Comparison of ENCODE assay signal across 14 cellular contexts in genomic region chr17:40558651-40559015, GRCh38. TPM values are rescaled to one million over a fixed set of nuclear protein-coding genes. Genes with fewer than 3 reads are reported as not detected.
DNase-seq lines count a peak whose midpoint lies in the region; ATAC-seq and TF ChIP-seq lines count a peak whose summit lies in the region.
"Had no signal": no experiment of that assay in that cellular context is flagged by ENCODE, and none has a peak within 500 bp of the region (broad histone marks: within the 10 kb centered on the region; RNA-seq: fewer than 3 reads in every experiment).

No MANE protein-coding gene starts in this region.

- H3K79me2 ChIP-seq in hepatocyte, result no peaks in the 10 kb centered on the region

- H3K4me1 Mint-ChIP-seq in activated CD4-positive, alpha-beta memory T cell treated with anti-CD3 and anti-CD28 coated beads for 36 hours (ENCODE audit: low read depth), result peaks cover 89% of the 10 kb centered on the region
- peaks cover 77% of the 10 kb centered on the region for H3K4me1 Mint-ChIP-seq in activated CD4-positive, alpha-beta memory T cell treated with anti-CD3 and anti-CD28 coated beads, Interleukin-2, amount 10 ng/mL, durations not matched to agents 7 days and 5 days
- peaks cover 75% of the 10 kb centered on the region for H3K4me1 Mint-ChIP-seq in stimulated activated naive CD8-positive, alpha-beta T cell treated with anti-CD3 and anti-CD28 coated beads, Interleukin-15, amount 100 ng/mL, for 72 hours

- POLR2A ChIA-PET in activated CD4-positive, alpha-beta memory T cell treated with anti-CD3 and anti-CD28 coated beads for 36 hours (lab: Charles Lee), result interaction anchor here (0.9 to 8.2 kb wide), 4 partner anchors 11 to 52 kb away, joined by 4 to 169 read pairs (median 135); no protein-coding TSS in a partner anchor
- POLR2A ChIA-PET in activated CD4-positive, alpha-beta memory T cell treated with anti-CD3 and anti-CD28 coated beads, Interleukin-2, amount 10 ng/mL, durations not matched to agents 7 days and 5 days (lab: Charles Lee), result interaction anchor here (0.7 to 7.4 kb wide), 4 partner anchors 10 to 155 kb away, joined by 3 to 81 read pairs (median 58); partner anchors contain the start of gene TOP2A

- no peaks in the 10 kb centered on the region for H3K27me3 Mint-ChIP-seq in activated CD4-positive, alpha-beta memory T cell treated with anti-CD3 and anti-CD28 coated beads for 36 hours
- peaks cover 23% of the 10 kb centered on the region for H3K27me3 Mint-ChIP-seq in activated CD4-positive, alpha-beta memory T cell treated with anti-CD3 and anti-CD28 coated beads, Interleukin-2, amount 10 ng/mL, durations not matched to agents 7 days and 5 days
- no peaks in the 10 kb centered on the region for H3K27me3 Mint-ChIP-seq in stimulated activated naive CD8-positive, alpha-beta T cell treated with anti-CD3 and anti-CD28 coated beads, Interleukin-15, amount 100 ng/mL, for 72 hours

- H3K4me2 ChIP-seq in hepatocyte, result no peak overlapping the region

- H3K9ac ChIP-seq in SK-N-MC (ENCODE audit: insufficient read length), result peak overlapping the region; percentile 35

- H4K20me1 ChIP-seq in hepatocyte (ENCODE audit: insufficient read depth, poor library complexity, severe bottlenecking), result no peaks in the 10 kb centered on the region

- H3K9me2 ChIP-seq in hepatocyte (replicated peaks; ENCODE audit: insufficient read depth), result no peaks in the 10 kb centered on the region

- ATAC-seq in stimulated activated naive CD8-positive, alpha-beta T cell treated with anti-CD3 and anti-CD28 coated beads, Interleukin-15, amount 100 ng/mL, for 72 hours, result no peak
- no peak for ATAC-seq in HG03354 (IDR thresholded peaks at IDR 0.05; ENCODE audit: poor library complexity, severe bottlenecking, unreplicated experiment)
- ATAC-seq: HCT116; stimulated activated effector memory CD8-positive, alpha-beta T cell treated with anti-CD3 and anti-CD28 coated beads, Interleukin-12 subunit alpha, Interleukin-12 subunit beta, amount 100 ng/mL, for 72 hours had no signal

- CTCF ChIA-PET in activated CD4-positive, alpha-beta memory T cell treated with anti-CD3 and anti-CD28 coated beads for 36 hours (lab: Charles Lee), result interaction anchor here (2.4 to 18.5 kb wide), 8 partner anchors 10 to 200 kb away, joined by 10 to 392 read pairs (median 33); partner anchors contain the start of gene GJD3
- CTCF ChIA-PET in activated CD4-positive, alpha-beta memory T cell treated with anti-CD3 and anti-CD28 coated beads, Interleukin-2, amount 10 ng/mL, durations not matched to agents 7 days and 5 days (lab: Charles Lee), result interaction anchor here (0.6 to 13.0 kb wide), 5 partner anchors 10 to 197 kb away, joined by 3 to 266 read pairs (median 39); partner anchors contain the start of gene TOP2A

- no peak for DNase-seq in activated CD4-positive, alpha-beta memory T cell treated with anti-CD3 and anti-CD28 coated beads for 36 hours
- DNase-seq in activated CD4-positive, alpha-beta memory T cell treated with anti-CD3 and anti-CD28 coated beads, Interleukin-2, amount 10 ng/mL, durations not matched to agents 7 days and 5 days, result no peak
- DNase-seq in SK-N-MC (ENCODE audit: low read depth, low spot score) (no peak), hepatocyte (ENCODE audit: low spot score) (no peak), AML-193 (lab: John Stamatoyannopoulos, UW) (no peak), HUDEP-2 (lab: John Stamatoyannopoulos, UW; ENCODE audit: unreplicated experiment in 76 of 76) (no peak)
- DNase-seq in stimulated activated naive CD8-positive, alpha-beta T cell treated with anti-CD3 and anti-CD28 coated beads, Interleukin-15, amount 100 ng/mL, for 72 hours, result no peak
- DNase-seq: activated effector memory CD4-positive, alpha-beta T cell treated with Interleukin-2 at 50 U/mL for 16 hours; GDM1; MV-4-11; NCI-H774 had no signal

- H3K27ac Mint-ChIP-seq in activated CD4-positive, alpha-beta memory T cell treated with anti-CD3 and anti-CD28 coated beads for 36 hours, result peak overlapping the region; percentile 59
- H3K27ac Mint-ChIP-seq in activated CD4-positive, alpha-beta memory T cell treated with anti-CD3 and anti-CD28 coated beads, Interleukin-2, amount 10 ng/mL, durations not matched to agents 7 days and 5 days, result no peak overlapping the region
- peak overlapping the region; percentile 66 to 69 for H3K27ac Mint-ChIP-seq in stimulated activated naive CD8-positive, alpha-beta T cell treated with anti-CD3 and anti-CD28 coated beads, Interleukin-15, amount 100 ng/mL, for 72 hours

- intact Hi-C loops in activated CD4-positive, alpha-beta memory T cell treated with anti-CD3 and anti-CD28 coated beads for 36 hours (cut with micrococcal nuclease), result no loop called here

- H3K9me3 Mint-ChIP-seq in activated CD4-positive, alpha-beta memory T cell treated with anti-CD3 and anti-CD28 coated beads for 36 hours, result no peaks in the 10 kb centered on the region
- no peaks in the 10 kb centered on the region for H3K9me3 Mint-ChIP-seq in activated CD4-positive, alpha-beta memory T cell treated with anti-CD3 and anti-CD28 coated beads, Interleukin-2, amount 10 ng/mL, durations not matched to agents 7 days and 5 days
- no peaks in the 10 kb centered on the region for H3K9me3 Mint-ChIP-seq in stimulated activated naive CD8-positive, alpha-beta T cell treated with anti-CD3 and anti-CD28 coated beads, Interleukin-15, amount 100 ng/mL, for 72 hours
- H3K9me3 Mint-ChIP-seq: stimulated activated effector memory CD8-positive, alpha-beta T cell treated with anti-CD3 and anti-CD28 coated beads, Interleukin-12 subunit alpha, Interleukin-12 subunit beta, amount 100 ng/mL, for 72 hours had no signal

- H3K9me3 ChIP-seq in SK-N-MC (ENCODE audit: low read depth, low read length) (no peaks in the 10 kb centered on the region), hepatocyte (ENCODE audit: low read depth) (no peaks in the 10 kb centered on the region)

- H3K27ac ChIP-seq in SK-N-MC (peak overlapping the region; percentile 13; the same call in 1 of the 2 replicates), hepatocyte (peak overlapping the region; percentile 31)

- 79% methylated on average over 4 of the region's 4 CpGs for WGBS in hepatocyte (ENCODE audit: low lambda C conversion rate, missing lambda C conversion rate)

- peak overlapping the region; percentile 9 for H3K4me3 Mint-ChIP-seq in activated CD4-positive, alpha-beta memory T cell treated with anti-CD3 and anti-CD28 coated beads for 36 hours
- no peak overlapping the region for H3K4me3 Mint-ChIP-seq in activated CD4-positive, alpha-beta memory T cell treated with anti-CD3 and anti-CD28 coated beads, Interleukin-2, amount 10 ng/mL, durations not matched to agents 7 days and 5 days
- peak overlapping the region; percentile 71 to 97 for H3K4me3 Mint-ChIP-seq in stimulated activated naive CD8-positive, alpha-beta T cell treated with anti-CD3 and anti-CD28 coated beads, Interleukin-15, amount 100 ng/mL, for 72 hours

- TF ChIP-seq CTCF in hepatocyte (IDR thresholded peaks at IDR 0.05; ENCODE audit: poor library complexity), result no peak

- no peak overlapping the region for H3K4me3 ChIP-seq in SK-N-MC
- H3K4me3 ChIP-seq in hepatocyte, result no peak overlapping the region

- no peak overlapping the region for H2AFZ ChIP-seq in hepatocyte

- no peaks in the 10 kb centered on the region for H3K27me3 ChIP-seq in hepatocyte

- H3K4me1 ChIP-seq in hepatocyte (ENCODE audit: insufficient read depth), result peaks cover 31% of the 10 kb centered on the region

- peaks cover 97% of the 10 kb centered on the region for H3K36me3 Mint-ChIP-seq in activated CD4-positive, alpha-beta memory T cell treated with anti-CD3 and anti-CD28 coated beads for 36 hours
- peaks cover 47% of the 10 kb centered on the region for H3K36me3 Mint-ChIP-seq in activated CD4-positive, alpha-beta memory T cell treated with anti-CD3 and anti-CD28 coated beads, Interleukin-2, amount 10 ng/mL, durations not matched to agents 7 days and 5 days (ENCODE audit: low read depth)

- no peaks in the 10 kb centered on the region for H3K36me3 ChIP-seq in SK-N-MC (ENCODE audit: insufficient read depth, low read length)
- no peaks in the 10 kb centered on the region for H3K36me3 ChIP-seq in hepatocyte (replicated peaks; ENCODE audit: insufficient read depth, low read depth)

RNA-seq across cellular contexts. Expression of gene CCR7, which starts 6.6 kb away (rescaled TPM):
- 100 to 1,000 TPM; 137 to 145 TPM for total RNA-seq in activated CD4-positive, alpha-beta memory T cell treated with anti-CD3 and anti-CD28 coated beads for 36 hours
- 10 to 100 TPM; 43.3 to 44.6 TPM for total RNA-seq in activated CD4-positive, alpha-beta memory T cell treated with anti-CD3 and anti-CD28 coated beads, Interleukin-2, amount 10 ng/mL, durations not matched to agents 7 days and 5 days
- total RNA-seq in hepatocyte, result 0.16 and 2.8 TPM in 2 replicates
- polyA plus RNA-seq in hepatocyte, result 2.9 and 4.1 TPM in 2 replicates

RNA-seq across cellular contexts. Expression of gene TNS4, which starts 57.2 kb away (rescaled TPM):
- 10 to 100 TPM; 14.5 to 15.2 TPM for total RNA-seq in activated CD4-positive, alpha-beta memory T cell treated with anti-CD3 and anti-CD28 coated beads for 36 hours
- total RNA-seq in activated CD4-positive, alpha-beta memory T cell treated with anti-CD3 and anti-CD28 coated beads, Interleukin-2, amount 10 ng/mL, durations not matched to agents 7 days and 5 days, result 10 to 100 TPM in 1 of 2 experiments, 1 to 10 TPM in 1; 9.5 to 12.7 TPM
- not detected in 2 replicates for total RNA-seq in hepatocyte
- 0.07 TPM in 2 replicates for polyA plus RNA-seq in hepatocyte

Comparison
In these comparisons a context has a peak if more than half of its experiments do, and no peak if none do; other contexts are left out.
1. RNA of gene CCR7, which starts 6.6 kb away (total RNA-seq): 137 to 145 TPM in activated CD4-positive, alpha-beta memory T cell treated with anti-CD3 and anti-CD28 coated beads for 36 hours and 43.3 to 44.6 TPM in activated CD4-positive, alpha-beta memory T cell treated with anti-CD3 and anti-CD28 coated beads, Interleukin-2, amount 10 ng/mL, durations not matched to agents 7 days and 5 days; 0.16 to 2.8 TPM in hepatocyte; every median in the first group is over 10 times any median in the second.
2. RNA of gene TNS4, which starts 57.2 kb away (total RNA-seq): 14.5 to 15.2 TPM in activated CD4-positive, alpha-beta memory T cell treated with anti-CD3 and anti-CD28 coated beads for 36 hours and 9.5 to 12.7 TPM in activated CD4-positive, alpha-beta memory T cell treated with anti-CD3 and anti-CD28 coated beads, Interleukin-2, amount 10 ng/mL, durations not matched to agents 7 days and 5 days; not detected in hepatocyte; every median in the first group is over 10 times any median in the second.